9 cellular contexts compared by ENCODE assay signal in genomic region chr16:28749997-28750465, GRCh38. TPM values are rescaled to one million over a fixed set of nuclear protein-coding genes. Genes with fewer than 3 reads are reported as not detected.
A peak's percentile ranks its signal among the peaks of the same experiment; 100 is the strongest.
DNase-seq lines count a peak whose midpoint lies in the region; ATAC-seq, FAIRE-seq and TF ChIP-seq lines count a peak whose summit lies in the region.
"Not testable (repeated sequence)": the region's sequence is repeated elsewhere in the genome, so short reads cannot be mapped to it uniquely, and the experiment has no call there.
"Had no signal": no experiment of that assay in that cellular context is flagged by ENCODE, and none has a peak within 500 bp of the region (broad histone marks: within the 10 kb centered on the region; RNA-seq: fewer than 3 reads in every experiment).

No MANE protein-coding gene starts in this region.

- TF ChIP-seq CTCF in GM12874 (IDR thresholded peaks at IDR 0.05; ENCODE audit: insufficient read depth, low read depth, low read length) (0 out of 2 replicates have a peak, but pooled peaks have one; percentile 2), nephron (IDR thresholded peaks at IDR 0.05; ENCODE audit: unreplicated experiment in 3 of 3) (peak in 2 of 3 experiments; percentile 21 to 39)
- not testable (repeated sequence) for TF ChIP-seq CTCF in endothelial cell of umbilical vein (IDR thresholded peaks at IDR 0.05; ENCODE audit: extremely low read depth in 1 of 2, insufficient read depth in 1 of 2, low read depth in 1 of 2, low read length in 2 of 2)

- peak; percentile 96 for ATAC-seq in GM21423 (IDR thresholded peaks at IDR 0.05; ENCODE audit: unreplicated experiment)
- ATAC-seq in HG03064 (IDR thresholded peaks at IDR 0.05; ENCODE audit: low read depth, unreplicated experiment), result peak; percentile 96
- peak; percentile 98 for ATAC-seq in SK-N-SH treated with all-trans-retinoic acid at 6 μM for 48 hours
- peak; percentile 99 for ATAC-seq in stimulated activated effector memory CD8-positive, alpha-beta T cell treated with anti-CD3 and anti-CD28 coated beads, Interleukin-12 subunit alpha, Interleukin-12 subunit beta, amount 100 ng/mL, for 72 hours

- H4K20me1 ChIP-seq in endothelial cell of umbilical vein (replicated peaks; ENCODE audit: control insufficient read depth, extremely low read depth, insufficient read depth, low read length), result not testable (repeated sequence)

- H3K27me3 ChIP-seq in endothelial cell of umbilical vein (ENCODE audit: control insufficient read depth in 2 of 2, insufficient read depth in 2 of 2, low read length in 2 of 2), result not testable (repeated sequence)

- not testable (repeated sequence) for H3K4me1 Mint-ChIP-seq in nephron; stimulated activated effector memory CD8-positive, alpha-beta T cell treated with anti-CD3 and anti-CD28 coated beads, Interleukin-12 subunit alpha, Interleukin-12 subunit beta, amount 100 ng/mL, for 72 hours

- H3K9me1 ChIP-seq in endothelial cell of umbilical vein (replicated peaks; ENCODE audit: control insufficient read depth, extremely low read depth, insufficient read depth, low read length), result not testable (repeated sequence)

- H3K27ac Mint-ChIP-seq in nephron; stimulated activated effector memory CD8-positive, alpha-beta T cell treated with anti-CD3 and anti-CD28 coated beads, Interleukin-12 subunit alpha, Interleukin-12 subunit beta, amount 100 ng/mL, for 72 hours: not testable (repeated sequence)

- not testable (repeated sequence) for H2AFZ ChIP-seq in endothelial cell of umbilical vein (ENCODE audit: low read depth, low read length)

- not testable (repeated sequence) for H3K9ac ChIP-seq in endothelial cell of umbilical vein (replicated peaks; ENCODE audit: extremely low read depth, insufficient read depth, low read length)

- CTCF ChIA-PET in endothelial cell of umbilical vein (lab: Charles Lee), result not testable (repeated sequence)

- not testable (repeated sequence) for TF ChIP-seq POLR2A in endothelial cell of umbilical vein (IDR thresholded peaks at IDR 0.05; ENCODE audit: low read depth, low read length)

- H3K36me3 ChIP-seq in endothelial cell of umbilical vein (ENCODE audit: control insufficient read depth in 2 of 2, extremely low read depth in 1 of 2, insufficient read depth in 2 of 2, low read length in 2 of 2), result not testable (repeated sequence)

- not testable (repeated sequence) for H3K27ac ChIP-seq in endothelial cell of umbilical vein (ENCODE audit: insufficient read depth, low read depth, low read length)

- H3K27me3 Mint-ChIP-seq in nephron (ENCODE audit: low read depth), result not testable (repeated sequence)

- POLR2A ChIA-PET in endothelial cell of umbilical vein (lab: Charles Lee), result not testable (repeated sequence)

- H3K9me3 Mint-ChIP-seq in nephron; stimulated activated effector memory CD8-positive, alpha-beta T cell treated with anti-CD3 and anti-CD28 coated beads, Interleukin-12 subunit alpha, Interleukin-12 subunit beta, amount 100 ng/mL, for 72 hours: not testable (repeated sequence)

- DNase-seq in activated T-cell treated with anti-CD3 and anti-CD28 coated beads, Interleukin-2, amount 50 U/mL, for 48 hours, result peak; percentile 51 to 59
- not testable (repeated sequence) for DNase-seq in endothelial cell of umbilical vein (ENCODE audit: low read depth, low spot score)
- DNase-seq in stimulated activated effector memory CD8-positive, alpha-beta T cell treated with anti-CD3 and anti-CD28 coated beads, Interleukin-12 subunit alpha, Interleukin-12 subunit beta, amount 100 ng/mL, for 72 hours (ENCODE audit: low spot score in 2 of 2), result peak; percentile 16 to 58

- dilution Hi-C loops in endothelial cell of umbilical vein (cut with MboI; ENCODE audit: extremely low pct_ligation_motif_present, low sequenced_read_pairs), result not testable (repeated sequence)

- intact Hi-C loops in endothelial cell of umbilical vein (cut with micrococcal nuclease), result not testable (repeated sequence)

- not testable (repeated sequence) for H3K9me3 ChIP-seq in endothelial cell of umbilical vein (replicated peaks; ENCODE audit: control insufficient read depth, insufficient read depth, low read length)

- H3K4me1 ChIP-seq in endothelial cell of umbilical vein (ENCODE audit: control insufficient read depth, extremely low read depth, insufficient read depth, low read length), result not testable (repeated sequence)

- peak overlapping the region in 1 of 3 experiments; percentile 2 for H3K4me3 ChIP-seq in endothelial cell of umbilical vein (replicated peaks in 1 of 3; ENCODE audit: insufficient read depth in 1 of 3, low read depth in 1 of 3, low read length in 3 of 3)

- not testable (repeated sequence) for H3K4me2 ChIP-seq in endothelial cell of umbilical vein (ENCODE audit: insufficient read depth, low read length)

- H3K36me3 Mint-ChIP-seq in nephron (ENCODE audit: low read depth); stimulated activated effector memory CD8-positive, alpha-beta T cell treated with anti-CD3 and anti-CD28 coated beads, Interleukin-12 subunit alpha, Interleukin-12 subunit beta, amount 100 ng/mL, for 72 hours: not testable (repeated sequence)

- H3K79me2 ChIP-seq in endothelial cell of umbilical vein (ENCODE audit: control insufficient read depth, insufficient read depth, low read length), result not testable (repeated sequence)

- BruUV-seq in endothelial cell of umbilical vein (replicated peaks; lab: Mats Ljungman, UMichigan), result not testable (repeated sequence)

- not testable (repeated sequence) for H3K4me3 Mint-ChIP-seq in nephron
- peak overlapping the region; percentile 30 for H3K4me3 Mint-ChIP-seq in stimulated activated effector memory CD8-positive, alpha-beta T cell treated with anti-CD3 and anti-CD28 coated beads, Interleukin-12 subunit alpha, Interleukin-12 subunit beta, amount 100 ng/mL, for 72 hours

- FAIRE-seq in endothelial cell of umbilical vein (lab: Jason Lieb, UNC), result peak; percentile 91

RNA-seq across cellular contexts. Expression of gene NPIPB9, which starts 1.6 kb away (rescaled TPM):
- total RNA-seq in endothelial cell of umbilical vein, result 1.7 TPM in 1 of 2 replicates, not detected in the other
- 0.29 and 0.36 TPM in 2 replicates for polyA plus RNA-seq in endothelial cell of umbilical vein
- polyA plus RNA-seq in endothelial cell of umbilical vein (2011; cell fraction: cytosol; rRNA removed), result 0.07 and 0.08 TPM in 2 replicates
- polyA plus RNA-seq in endothelial cell of umbilical vein (2011; cell fraction: nucleus; rRNA removed), result 2.1 and 2.6 TPM in 2 replicates
- polyA plus RNA-seq in endothelial cell of umbilical vein (2012), result 0.50 and 0.88 TPM in 2 replicates
- 0.63 TPM in 1 of 2 replicates, not detected in the other for polyA minus RNA-seq in endothelial cell of umbilical vein
- not detected for polyA minus RNA-seq in endothelial cell of umbilical vein (2011; cell fraction: cytosol; rRNA and poly(A)+ RNA removed)
- 6.0 and 6.7 TPM in 2 replicates for polyA minus RNA-seq in endothelial cell of umbilical vein (2011; cell fraction: nucleus; rRNA and poly(A)+ RNA removed)
- total RNA-seq: M059J had no signal

RNA-seq across cellular contexts. Expression of gene EIF3C, which starts 38.8 kb away (rescaled TPM):
- total RNA-seq in endothelial cell of umbilical vein, result 669 and 744 TPM in 2 replicates
- polyA plus RNA-seq in endothelial cell of umbilical vein, result 417 and 524 TPM in 2 replicates
- polyA plus RNA-seq in endothelial cell of umbilical vein (2011; cell fraction: cytosol; rRNA removed), result 276 and 297 TPM in 2 replicates
- 260 and 283 TPM in 2 replicates for polyA plus RNA-seq in endothelial cell of umbilical vein (2011; cell fraction: nucleus; rRNA removed)
- 472 and 473 TPM in 2 replicates for polyA plus RNA-seq in endothelial cell of umbilical vein (2012)
- 225 and 394 TPM in 2 replicates for polyA minus RNA-seq in endothelial cell of umbilical vein
- polyA minus RNA-seq in endothelial cell of umbilical vein (2011; cell fraction: cytosol; rRNA and poly(A)+ RNA removed), result 229 TPM
- polyA minus RNA-seq in endothelial cell of umbilical vein (2011; cell fraction: nucleus; rRNA and poly(A)+ RNA removed), result 62.3 and 87.8 TPM in 2 replicates
